Comparison of ENCODE assay signal across 19 cellular contexts in genomic region chr12:78099806-78100205, GRCh38.
"Had no signal": no experiment of that assay in that cellular context is flagged by ENCODE, and none has a peak within 500 bp of the region (broad histone marks: within the 10 kb centered on the region; RNA-seq: fewer than 3 reads in every experiment).

No MANE protein-coding gene starts in this region.

- H3K27me3 ChIP-seq: MG63, SJSA1 had no signal

- H3K27ac ChIP-seq: SJSA1, SK-N-MC had no signal

- DNase-seq: KBM-7, MG63, NCI-H1092, NCI-H1105 treated with DMSO at 0.1 percent for 48 hours, NCI-H1417 treated with DMSO at 0.1 percent for 48 hours, NCI-H146, NCI-H1694 treated with DMSO at 0.1 percent for 48 hours, NCI-H1930, NCI-H2081, NCI-H2107, NCI-H2227 treated with DMSO at 0.1 percent for 48 hours, NCI-H526, NCI-H774, Right ventricle myocardium superior, RPMI8226, SIG-M5, T-helper 2 cell had no signal

- H3K4me3 ChIP-seq: MG63, SJSA1, SK-N-MC had no signal

- H3K36me3 ChIP-seq: MG63, SJSA1 had no signal

- H3K4me1 ChIP-seq: SJSA1 had no signal

- H3K9me3 ChIP-seq: MG63, SJSA1 had no signal
